ENCODE assay signal across 27 cellular contexts in genomic region chr1:20528221-20528620, GRCh38. TPM values are rescaled to one million over a fixed set of nuclear protein-coding genes. Genes with fewer than 3 reads are reported as not detected.
"Had no signal": no experiment of that assay in that cellular context is flagged by ENCODE, and none has a peak within 500 bp of the region (broad histone marks: within the 10 kb centered on the region; RNA-seq: fewer than 3 reads in every experiment).

No MANE protein-coding gene starts in this region.

- H3K27me3 ChIP-seq: right lobe of liver, thyroid gland, upper lobe of left lung, vagina had no signal

- H3K4me1 Mint-ChIP-seq: neural crest cell; stimulated activated effector memory CD8-positive, alpha-beta T cell treated with anti-CD3 and anti-CD28 coated beads, Interleukin-12 subunit alpha, Interleukin-12 subunit beta, amount 100 ng/mL, for 72 hours; stimulated activated naive B cell treated with anti-CD40 and anti-IgM and Interleukin-4, amounts not matched to agents 10 μg/mL and 1 μg/mL and 100 μg/mL, for 72 hours had no signal

- H3K27ac Mint-ChIP-seq: natural killer cell treated with Interleukin-12 subunit alpha and Interleukin-12 subunit beta and Interleukin-15 and Interleukin-18, amount 100 ng/mL, for 72 hours; nephron progenitor cell; stimulated activated effector memory CD8-positive, alpha-beta T cell treated with anti-CD3 and anti-CD28 coated beads, Interleukin-12 subunit alpha, Interleukin-12 subunit beta, amount 100 ng/mL, for 72 hours; stimulated activated naive B cell treated with anti-CD40 and anti-IgM and Interleukin-4, amounts not matched to agents 10 μg/mL and 1 μg/mL and 100 μg/mL, for 72 hours; stimulated activated naive CD8-positive, alpha-beta T cell treated with anti-CD3 and anti-CD28 coated beads, Interleukin-15, Interleukin-2, amounts not matched to agents 100 ng/mL and 50 ng/mL, for 24 hours had no signal

- H3K4me3 Mint-ChIP-seq: natural killer cell treated with Interleukin-12 subunit alpha and Interleukin-12 subunit beta and Interleukin-15 and Interleukin-18, amount 100 ng/mL, for 72 hours; nephron progenitor cell; neural crest cell; stimulated activated effector memory CD8-positive, alpha-beta T cell treated with anti-CD3 and anti-CD28 coated beads, Interleukin-12 subunit alpha, Interleukin-12 subunit beta, amount 100 ng/mL, for 72 hours; stimulated activated naive B cell treated with anti-CD40 and anti-IgM and Interleukin-4, amounts not matched to agents 10 μg/mL and 1 μg/mL and 100 μg/mL, for 72 hours; stimulated activated naive CD8-positive, alpha-beta T cell treated with anti-CD3 and anti-CD28 coated beads, Interleukin-15, Interleukin-2, amounts not matched to agents 100 ng/mL and 50 ng/mL, for 24 hours had no signal

- H3K36me3 ChIP-seq: neutrophil, pancreas, prostate gland, right lobe of liver, sigmoid colon, stomach, thoracic aorta, thyroid gland, tibial nerve, upper lobe of left lung, vagina had no signal

- DNase-seq: nephron progenitor cell; nucleus accumbens; pancreas; retina; right lobe of liver; sigmoid colon; small intestine; stimulated activated CD4-positive, alpha-beta T cell treated with anti-CD3 and anti-CD28 coated beads, Interleukin-15, amount 100 ng/mL, for 24 hours; stimulated activated CD4-positive, alpha-beta T cell treated with anti-CD3 and anti-CD28 coated beads, Interleukin-2, amount 100 ng/mL, for 24 hours; stimulated activated CD4-positive, alpha-beta T cell treated with anti-CD3 and anti-CD28 coated beads, Interleukin-2, amount 100 ng/mL, for 48 hours; stimulated activated CD4-positive, alpha-beta T cell treated with anti-CD3 and anti-CD28 coated beads, Interleukin-4, amount 100 ng/mL, for 24 hours; stimulated activated naive B cell treated with anti-CD40 and anti-IgM and Interleukin-4, amounts not matched to agents 10 μg/mL and 1 μg/mL and 100 μg/mL, for 72 hours; stimulated activated naive CD4-positive, alpha-beta T cell treated with Interleukin-2 at 50 U/mL for 16 hours; stomach; thyroid gland; trophoblast cell had no signal

- H3K4me1 ChIP-seq: pancreas, prostate gland, right lobe of liver, sigmoid colon, stomach, thyroid gland, tibial nerve, upper lobe of left lung, vagina had no signal

- H3K9me3 ChIP-seq: neutrophil, pancreas, prostate gland, right lobe of liver, sigmoid colon, stomach, thoracic aorta, thyroid gland, tibial nerve, upper lobe of left lung, vagina had no signal

- H3K27ac ChIP-seq: neutrophil, pancreas, prostate gland, right lobe of liver, sigmoid colon, stomach, thoracic aorta, thyroid gland, tibial nerve, upper lobe of left lung, vagina had no signal

- H3K36me3 Mint-ChIP-seq: natural killer cell treated with Interleukin-12 subunit alpha and Interleukin-12 subunit beta and Interleukin-15 and Interleukin-18, amount 100 ng/mL, for 72 hours; stimulated activated effector memory CD8-positive, alpha-beta T cell treated with anti-CD3 and anti-CD28 coated beads, Interleukin-12 subunit alpha, Interleukin-12 subunit beta, amount 100 ng/mL, for 72 hours; stimulated activated naive B cell treated with anti-CD40 and anti-IgM and Interleukin-4, amounts not matched to agents 10 μg/mL and 1 μg/mL and 100 μg/mL, for 72 hours had no signal

- H3K9me3 Mint-ChIP-seq: natural killer cell treated with Interleukin-12 subunit alpha and Interleukin-12 subunit beta and Interleukin-15 and Interleukin-18, amount 100 ng/mL, for 72 hours; nephron progenitor cell; neural crest cell; stimulated activated effector memory CD8-positive, alpha-beta T cell treated with anti-CD3 and anti-CD28 coated beads, Interleukin-12 subunit alpha, Interleukin-12 subunit beta, amount 100 ng/mL, for 72 hours; stimulated activated naive B cell treated with anti-CD40 and anti-IgM and Interleukin-4, amounts not matched to agents 10 μg/mL and 1 μg/mL and 100 μg/mL, for 72 hours; stimulated activated naive CD8-positive, alpha-beta T cell treated with anti-CD3 and anti-CD28 coated beads, Interleukin-15, Interleukin-2, amounts not matched to agents 100 ng/mL and 50 ng/mL, for 24 hours had no signal

- H3K4me3 ChIP-seq: pancreas, prostate gland, right lobe of liver, sigmoid colon, stomach, thoracic aorta, thyroid gland, tibial nerve, upper lobe of left lung, vagina had no signal

RNA-seq across cellular contexts. Expression of gene FAM43B, which starts 24.2 kb away (rescaled TPM):
- total RNA-seq: natural killer cell treated with Interleukin-12 subunit alpha and Interleukin-12 subunit beta and Interleukin-15 and Interleukin-18, amount 100 ng/mL, for 72 hours; pulmonary artery endothelial cell; stomach; vagina had no signal
